24 cellular contexts compared by ENCODE assay signal in the genomic region with DNA sequence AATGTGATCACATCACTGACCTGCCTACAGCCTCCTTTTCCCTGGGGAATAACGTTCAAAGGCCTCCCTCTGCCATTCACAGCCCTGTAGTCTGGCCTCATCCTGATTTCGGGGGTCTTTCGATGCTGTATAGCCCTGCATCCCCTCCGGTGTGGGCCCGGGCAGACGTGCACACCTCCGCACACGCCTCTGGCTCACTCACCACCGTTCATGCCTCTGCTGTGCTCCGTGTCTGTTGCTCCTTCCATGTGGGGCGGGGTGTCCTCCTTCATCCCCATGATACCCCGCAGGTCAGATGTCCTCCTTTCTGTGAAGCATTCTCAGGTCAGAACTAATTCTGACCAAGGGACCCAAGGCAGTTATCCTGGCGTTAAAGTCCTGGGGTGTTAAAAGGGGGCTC. TPM values are rescaled to one million over a fixed set of nuclear protein-coding genes. Genes with fewer than 3 reads are reported as not detected.
"Had no signal": no experiment of that assay in that cellular context is flagged by ENCODE, and none has a peak within 500 bp of the region (broad histone marks: within the 10 kb centered on the region; RNA-seq: fewer than 3 reads in every experiment).

No MANE protein-coding gene starts in this region.

- H3K4me1 ChIP-seq: pancreas, tibial artery, uterus had no signal

- H3K27me3 Mint-ChIP-seq: central memory CD8-positive, alpha-beta T cell; stimulated activated memory B cell treated with anti-CD40 and anti-IgM and Interleukin-4, amounts not matched to agents 10 μg/mL and 1 μg/mL and 100 μg/mL, for 72 hours; T-helper 17 cell had no signal

- H3K9me3 Mint-ChIP-seq: activated T-helper 1 cell treated with anti-CD3 and anti-CD28 coated beads, Interleukin-12 subunit alpha, Interleukin-12 subunit beta, Interleukin-2, Interleukin-4 antibody, amounts not matched to agents 30 ng/mL and 10 ng/mL and 1 ng/mL, durations not matched to agents 14 hours and 24 hours and 36 hours; central memory CD8-positive, alpha-beta T cell; stimulated activated memory B cell treated with anti-CD40 and anti-IgM and Interleukin-4, amounts not matched to agents 10 μg/mL and 1 μg/mL and 100 μg/mL, for 72 hours had no signal

- H3K27me3 ChIP-seq: brain microvascular endothelial cell, esophagus muscularis mucosa, gastroesophageal sphincter, heart left ventricle, left lung, pancreas, sigmoid colon, tibial artery, uterus had no signal

- H3K4me3 ChIP-seq: esophagus muscularis mucosa, gastroesophageal sphincter, heart left ventricle, left lung, pancreas, sigmoid colon, tibial artery, uterus had no signal

- H3K36me3 ChIP-seq: uterus had no signal

- ATAC-seq: gastroesophageal sphincter; heart left ventricle; left lung; pancreas; stimulated activated memory B cell treated with anti-CD40 and anti-IgM and Interleukin-4, amounts not matched to agents 10 μg/mL and 1 μg/mL and 100 μg/mL, for 72 hours; T-helper 17 cell had no signal

- H3K9me3 ChIP-seq: esophagus muscularis mucosa, gastroesophageal sphincter, heart left ventricle, left lung, pancreas, sigmoid colon, tibial artery, uterus had no signal

- H3K4me3 Mint-ChIP-seq: activated T-helper 1 cell treated with anti-CD3 and anti-CD28 coated beads, Interleukin-12 subunit alpha, Interleukin-12 subunit beta, Interleukin-2, Interleukin-4 antibody, amounts not matched to agents 30 ng/mL and 10 ng/mL and 1 ng/mL, durations not matched to agents 14 hours and 24 hours and 36 hours; central memory CD8-positive, alpha-beta T cell; stimulated activated memory B cell treated with anti-CD40 and anti-IgM and Interleukin-4, amounts not matched to agents 10 μg/mL and 1 μg/mL and 100 μg/mL, for 72 hours; T-helper 17 cell had no signal

- H3K27ac Mint-ChIP-seq: activated T-helper 1 cell treated with anti-CD3 and anti-CD28 coated beads, Interleukin-12 subunit alpha, Interleukin-12 subunit beta, Interleukin-2, Interleukin-4 antibody, amounts not matched to agents 30 ng/mL and 10 ng/mL and 1 ng/mL, durations not matched to agents 14 hours and 24 hours and 36 hours; stimulated activated memory B cell treated with anti-CD40 and anti-IgM and Interleukin-4, amounts not matched to agents 10 μg/mL and 1 μg/mL and 100 μg/mL, for 72 hours; T-helper 17 cell had no signal

- H3K27ac ChIP-seq: brain microvascular endothelial cell, esophagus muscularis mucosa, gastroesophageal sphincter, heart left ventricle, left lung, pancreas, sigmoid colon, tibial artery, uterus had no signal

- H3K4me1 Mint-ChIP-seq: stimulated activated memory B cell treated with anti-CD40 and anti-IgM and Interleukin-4, amounts not matched to agents 10 μg/mL and 1 μg/mL and 100 μg/mL, for 72 hours had no signal

- DNase-seq: activated CD8-positive, alpha-beta memory T cell treated with anti-CD3 and anti-CD28 coated beads, Interleukin-2, amount 50 U/mL, for 4 hours; activated naive CD4-positive, alpha-beta T cell; aorta; brain microvascular endothelial cell; cortex of kidney; effector CD4-positive, alpha-beta T cell; pancreas; sigmoid colon; stimulated activated CD4-positive, alpha-beta T cell treated with anti-CD3 and anti-CD28 coated beads, Interleukin-4, amount 100 ng/mL, for 24 hours; T-helper 17 cell; tibial artery; uterus had no signal

RNA-seq across cellular contexts. Expression of gene SPO11, which starts 47.7 kb away (rescaled TPM):
- total RNA-seq: activated T-helper 1 cell treated with anti-CD3 and anti-CD28 coated beads, Interleukin-12 subunit alpha, Interleukin-12 subunit beta, Interleukin-2, Interleukin-4 antibody, amounts not matched to agents 30 ng/mL and 10 ng/mL and 1 ng/mL, durations not matched to agents 14 hours and 24 hours and 36 hours; aorta; endothelial cell of umbilical vein; esophagus muscularis mucosa; gastroesophageal sphincter; heart left ventricle; kidney epithelial cell; left lung; lung microvascular endothelial cell; mononuclear cell; pancreas; sigmoid colon; subcutaneous adipose tissue; T-helper 17 cell; uterus had no signal
- polyA plus RNA-seq: aorta, endothelial cell of umbilical vein, heart left ventricle, pancreas, sigmoid colon had no signal
